In the genomic region with DNA sequence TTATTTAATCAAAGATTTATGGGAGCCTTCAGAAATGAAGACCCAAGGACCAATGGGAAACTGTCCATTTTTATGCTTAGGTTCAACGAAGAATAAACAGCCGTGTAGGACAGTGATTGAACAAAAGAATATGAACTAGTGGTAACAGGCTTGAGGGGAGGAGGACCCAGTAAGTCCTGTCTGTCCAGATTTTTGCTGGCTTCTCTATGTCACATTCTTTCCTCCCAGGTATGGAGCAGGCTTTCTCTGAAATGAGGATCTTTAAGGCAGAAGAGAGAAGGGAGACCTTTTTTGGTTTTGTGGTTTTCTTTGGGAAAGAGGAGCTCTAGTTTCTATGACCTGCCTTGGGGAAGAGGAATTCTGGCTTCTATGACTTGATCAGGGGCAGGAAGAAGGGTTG, we compare ENCODE assay signal across 19 cellular contexts.
"Had no signal": no experiment of that assay in that cellular context is flagged by ENCODE, and none has a peak within 500 bp of the region (broad histone marks: within the 10 kb centered on the region; RNA-seq: fewer than 3 reads in every experiment).

No MANE protein-coding gene starts in this region.

- H3K36me3 Mint-ChIP-seq: activated naive CD4-positive, alpha-beta T cell treated with anti-CD3 and anti-CD28 coated beads, Interleukin-2, amount 50 U/mL, for 24 hours had no signal

- DNase-seq: activated CD8-positive, alpha-beta memory T cell treated with anti-CD3 and anti-CD28 coated beads, Interleukin-2, amount 50 U/mL, for 4 hours; activated CD8-positive, alpha-beta T cell treated with anti-CD3 and anti-CD28 coated beads for 36 hours; activated effector memory CD4-positive, alpha-beta T cell treated with anti-CD3 and anti-CD28 coated beads, Interleukin-2, amount 50 U/mL, for 16 hours; activated T-cell treated with anti-CD3 and anti-CD28 coated beads, Interleukin-2, amount 50 U/mL, for 48 hours; adrenal gland; colonic mucosa; glutamatergic neuron; kidney glomerular epithelial cell; left ventricle myocardium superior; right cardiac atrium; small intestine; stimulated activated CD4-positive, alpha-beta T cell treated with anti-CD3 and anti-CD28 coated beads, Interleukin-4, amount 100 ng/mL, for 4 hours; stimulated activated CD8-positive, alpha-beta memory T cell treated with anti-CD3 and anti-CD28 coated beads, Interleukin-4, amount 100 ng/mL, for 48 hours; stimulated activated naive CD8-positive, alpha-beta T cell treated with anti-CD3 and anti-CD28 coated beads, Interleukin-15, amount 100 ng/mL, for 72 hours; T-helper 1 cell; upper lobe of right lung had no signal

- ATAC-seq: activated CD8-positive, alpha-beta T cell treated with anti-CD3 and anti-CD28 coated beads for 36 hours; foreskin keratinocyte; left ventricle myocardium superior; right cardiac atrium; stimulated activated naive CD8-positive, alpha-beta T cell treated with anti-CD3 and anti-CD28 coated beads, Interleukin-15, amount 100 ng/mL, for 72 hours had no signal

- H3K4me1 Mint-ChIP-seq: activated naive CD4-positive, alpha-beta T cell treated with anti-CD3 and anti-CD28 coated beads, Interleukin-2, amount 50 U/mL, for 24 hours; stimulated activated naive CD8-positive, alpha-beta T cell treated with anti-CD3 and anti-CD28 coated beads, Interleukin-15, amount 100 ng/mL, for 72 hours had no signal

- H3K36me3 ChIP-seq: adrenal gland, colonic mucosa, prostate gland, upper lobe of right lung had no signal

- H3K27ac ChIP-seq: adrenal gland, colonic mucosa, foreskin keratinocyte, upper lobe of right lung had no signal

- H3K9me3 Mint-ChIP-seq: activated naive CD4-positive, alpha-beta T cell treated with anti-CD3 and anti-CD28 coated beads, Interleukin-2, amount 50 U/mL, for 24 hours; stimulated activated naive CD8-positive, alpha-beta T cell treated with anti-CD3 and anti-CD28 coated beads, Interleukin-15, amount 100 ng/mL, for 72 hours had no signal

- H3K4me3 Mint-ChIP-seq: activated CD8-positive, alpha-beta T cell treated with anti-CD3 and anti-CD28 coated beads for 36 hours; activated naive CD4-positive, alpha-beta T cell treated with anti-CD3 and anti-CD28 coated beads, Interleukin-2, amount 50 U/mL, for 24 hours; stimulated activated naive CD8-positive, alpha-beta T cell treated with anti-CD3 and anti-CD28 coated beads, Interleukin-15, amount 100 ng/mL, for 72 hours had no signal

- H3K9me3 ChIP-seq: adrenal gland, colonic mucosa, prostate gland, upper lobe of right lung had no signal

- H3K4me3 ChIP-seq: adrenal gland, colonic mucosa, prostate gland, upper lobe of right lung had no signal

- H3K27ac Mint-ChIP-seq: activated CD8-positive, alpha-beta T cell treated with anti-CD3 and anti-CD28 coated beads for 36 hours; activated naive CD4-positive, alpha-beta T cell treated with anti-CD3 and anti-CD28 coated beads, Interleukin-2, amount 50 U/mL, for 24 hours; stimulated activated naive CD8-positive, alpha-beta T cell treated with anti-CD3 and anti-CD28 coated beads, Interleukin-15, amount 100 ng/mL, for 72 hours had no signal

- H3K4me1 ChIP-seq: adrenal gland, colonic mucosa, foreskin keratinocyte, prostate gland, upper lobe of right lung had no signal

- H3K27me3 ChIP-seq: adrenal gland, colonic mucosa, foreskin keratinocyte, upper lobe of right lung had no signal
